ENCODE assay signal across 1 cellular context in the genomic region with DNA sequence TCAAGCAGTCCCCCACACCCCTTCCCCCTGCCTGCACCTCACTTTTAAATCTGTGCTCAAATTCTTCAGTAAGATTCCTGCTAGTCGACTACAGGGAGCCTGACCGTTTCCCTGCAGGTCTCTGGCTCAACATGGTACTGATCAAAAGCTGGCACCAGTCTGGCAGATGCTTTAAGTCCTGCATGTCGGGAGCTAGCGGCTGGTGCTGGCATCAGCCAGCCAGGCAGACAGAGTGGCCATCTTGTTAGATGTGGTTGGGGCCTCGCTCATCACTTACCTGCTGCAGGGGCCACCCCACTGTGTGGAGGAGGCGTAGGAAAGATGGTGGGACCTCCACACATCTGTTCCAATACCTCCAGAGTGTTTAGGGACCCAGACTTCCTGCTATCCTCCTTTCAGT.
TF ChIP-seq lines count a peak whose summit lies in the region.

No MANE protein-coding gene starts in this region.

TF ChIP-seq in SK-N-SH, 30 proteins besides CTCF, POLR2A, EP300 and RAD21 (continued from another document):
- TF ChIP-seq, protein P1, sequence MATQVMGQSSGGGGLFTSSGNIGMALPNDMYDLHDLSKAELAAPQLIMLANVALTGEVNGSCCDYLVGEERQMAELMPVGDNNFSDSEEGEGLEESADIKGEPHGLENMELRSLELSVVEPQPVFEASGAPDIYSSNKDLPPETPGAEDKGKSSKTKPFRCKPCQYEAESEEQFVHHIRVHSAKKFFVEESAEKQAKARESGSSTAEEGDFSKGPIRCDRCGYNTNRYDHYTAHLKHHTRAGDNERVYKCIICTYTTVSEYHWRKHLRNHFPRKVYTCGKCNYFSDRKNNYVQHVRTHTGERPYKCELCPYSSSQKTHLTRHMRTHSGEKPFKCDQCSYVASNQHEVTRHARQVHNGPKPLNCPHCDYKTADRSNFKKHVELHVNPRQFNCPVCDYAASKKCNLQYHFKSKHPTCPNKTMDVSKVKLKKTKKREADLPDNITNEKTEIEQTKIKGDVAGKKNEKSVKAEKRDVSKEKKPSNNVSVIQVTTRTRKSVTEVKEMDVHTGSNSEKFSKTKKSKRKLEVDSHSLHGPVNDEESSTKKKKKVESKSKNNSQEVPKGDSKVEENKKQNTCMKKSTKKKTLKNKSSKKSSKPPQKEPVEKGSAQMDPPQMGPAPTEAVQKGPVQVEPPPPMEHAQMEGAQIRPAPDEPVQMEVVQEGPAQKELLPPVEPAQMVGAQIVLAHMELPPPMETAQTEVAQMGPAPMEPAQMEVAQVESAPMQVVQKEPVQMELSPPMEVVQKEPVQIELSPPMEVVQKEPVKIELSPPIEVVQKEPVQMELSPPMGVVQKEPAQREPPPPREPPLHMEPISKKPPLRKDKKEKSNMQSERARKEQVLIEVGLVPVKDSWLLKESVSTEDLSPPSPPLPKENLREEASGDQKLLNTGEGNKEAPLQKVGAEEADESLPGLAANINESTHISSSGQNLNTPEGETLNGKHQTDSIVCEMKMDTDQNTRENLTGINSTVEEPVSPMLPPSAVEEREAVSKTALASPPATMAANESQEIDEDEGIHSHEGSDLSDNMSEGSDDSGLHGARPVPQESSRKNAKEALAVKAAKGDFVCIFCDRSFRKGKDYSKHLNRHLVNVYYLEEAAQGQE (IDR thresholded peaks at IDR 0.05; ENCODE audit: low read depth, low read length): no peak
- TF ChIP-seq FOSL2 (IDR thresholded peaks at IDR 0.05; ENCODE audit: borderline replicate concordance, low read depth): no peak
- TF ChIP-seq, protein P2, sequence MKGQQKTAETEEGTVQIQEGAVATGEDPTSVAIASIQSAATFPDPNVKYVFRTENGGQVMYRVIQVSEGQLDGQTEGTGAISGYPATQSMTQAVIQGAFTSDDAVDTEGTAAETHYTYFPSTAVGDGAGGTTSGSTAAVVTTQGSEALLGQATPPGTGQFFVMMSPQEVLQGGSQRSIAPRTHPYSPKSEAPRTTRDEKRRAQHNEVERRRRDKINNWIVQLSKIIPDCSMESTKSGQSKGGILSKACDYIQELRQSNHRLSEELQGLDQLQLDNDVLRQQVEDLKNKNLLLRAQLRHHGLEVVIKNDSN (IDR thresholded peaks at IDR 0.05; ENCODE audit: borderline replicate concordance, low read depth): no peak
- TF ChIP-seq TAF1 (IDR thresholded peaks at IDR 0.05; ENCODE audit: borderline replicate concordance, low read depth, low read length): no peak
- no peak for TF ChIP-seq YY1 (IDR thresholded peaks at IDR 0.05; ENCODE audit: low read depth)
- no peak for TF ChIP-seq RXRA (IDR thresholded peaks at IDR 0.05; ENCODE audit: borderline replicate concordance, low read depth)
- TF ChIP-seq, protein P3, sequence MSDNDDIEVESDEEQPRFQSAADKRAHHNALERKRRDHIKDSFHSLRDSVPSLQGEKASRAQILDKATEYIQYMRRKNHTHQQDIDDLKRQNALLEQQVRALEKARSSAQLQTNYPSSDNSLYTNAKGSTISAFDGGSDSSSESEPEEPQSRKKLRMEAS (IDR thresholded peaks at IDR 0.05; ENCODE audit: low read depth): no peak
- TF ChIP-seq GATA2 (CRISPR knock-in tag; IDR thresholded peaks at IDR 0.05): no peak
- TF ChIP-seq FOXM1 (IDR thresholded peaks at IDR 0.05; ENCODE audit: low read depth): no peak
